In genomic region chr6:13486679-13487121, GRCh38 we compare ENCODE assay signal across 8 cellular contexts. TPM values are rescaled to one million over a fixed set of nuclear protein-coding genes. Genes with fewer than 3 reads are reported as not detected.
A peak's percentile ranks its signal among the peaks of the same experiment; 100 is the strongest.
DNase-seq lines count a peak whose midpoint lies in the region; ATAC-seq and TF ChIP-seq lines count a peak whose summit lies in the region.

No MANE protein-coding gene starts in this region.

- intact Hi-C loops in OCI-LY7 (cut with micrococcal nuclease; ENCODE audit: unreplicated experiment): loop anchor here (1.0 to 5.0 kb wide), 11 partner anchors 24 to 328 kb away; partner anchors contain the start of genes MCUR1, NOL7 and SIRT5
- intact Hi-C loops in activated T-helper 1 cell treated with anti-CD3 and anti-CD28 coated beads, Interleukin-12 subunit alpha, Interleukin-12 subunit beta, Interleukin-2, Interleukin-4 antibody, amounts not matched to agents 30 ng/mL and 10 ng/mL and 1 ng/mL, durations not matched to agents 14 hours and 24 hours and 36 hours (cut with micrococcal nuclease): loop anchor here (1.0 to 5.0 kb wide), 11 partner anchors 8 to 328 kb away; partner anchors contain the start of genes MCUR1, NOL7, RANBP9 and SIRT5

- H3K4me2 ChIP-seq in BLaER1 (peak overlapping the region; percentile 98), OCI-LY7 (ENCODE audit: low read length) (peak overlapping the region; percentile 82)

- no peaks in the 10 kb centered on the region for H3K9me3 Mint-ChIP-seq in activated T-helper 1 cell treated with anti-CD3 and anti-CD28 coated beads, Interleukin-12 subunit alpha, Interleukin-12 subunit beta, Interleukin-2, Interleukin-4 antibody, amounts not matched to agents 30 ng/mL and 10 ng/mL and 1 ng/mL, durations not matched to agents 14 hours and 24 hours and 36 hours
- H3K9me3 Mint-ChIP-seq in nephron progenitor cell: no peaks in the 10 kb centered on the region

- peak overlapping the region; percentile 83 for H3K27ac ChIP-seq in BLaER1
- peak overlapping the region; percentile 70 for H3K27ac ChIP-seq in OCI-LY7 (ENCODE audit: low read depth, low read length, poor library complexity, severe bottlenecking)
- peak overlapping the region; percentile 94 for H3K27ac ChIP-seq in suprapubic skin

- no peak for TF ChIP-seq EP300 in suprapubic skin (IDR thresholded peaks at IDR 0.05)

- H3K9me2 ChIP-seq in OCI-LY7 (ENCODE audit: insufficient read depth, low read length): no peaks in the 10 kb centered on the region

- CTCF ChIA-PET in OCI-LY7 (lab: Charles Lee; ENCODE audit: unreplicated experiment): interaction anchor here (0.6 to 1.4 kb wide), 4 partner anchors 21 to 611 kb away, joined by 3 to 4 read pairs (median 3); no protein-coding TSS in a partner anchor

- H3K4me1 ChIP-seq in BLaER1 (peaks cover 39% of the 10 kb centered on the region), OCI-LY7 (ENCODE audit: insufficient read depth, low read length, poor library complexity, severe bottlenecking) (peaks cover 30% of the 10 kb centered on the region), suprapubic skin (peaks cover 42% of the 10 kb centered on the region)

- H3K4me3 ChIP-seq in BLaER1 (peak overlapping the region; percentile 79), OCI-LY7 (ENCODE audit: low read depth, low read length, poor library complexity, severe bottlenecking) (peak overlapping the region; percentile 74), fibroblast of pulmonary artery (replicated peaks; ENCODE audit: low read depth, low read length) (peak overlapping the region; percentile 93), suprapubic skin (peak overlapping the region; percentile 94)

- H3K27ac Mint-ChIP-seq in activated T-helper 1 cell treated with anti-CD3 and anti-CD28 coated beads, Interleukin-12 subunit alpha, Interleukin-12 subunit beta, Interleukin-2, Interleukin-4 antibody, amounts not matched to agents 30 ng/mL and 10 ng/mL and 1 ng/mL, durations not matched to agents 14 hours and 24 hours and 36 hours: peak overlapping the region; percentile 61
- no peak overlapping the region for H3K27ac Mint-ChIP-seq in nephron progenitor cell

- peak overlapping the region; percentile 89 for H3K4me3 Mint-ChIP-seq in activated T-helper 1 cell treated with anti-CD3 and anti-CD28 coated beads, Interleukin-12 subunit alpha, Interleukin-12 subunit beta, Interleukin-2, Interleukin-4 antibody, amounts not matched to agents 30 ng/mL and 10 ng/mL and 1 ng/mL, durations not matched to agents 14 hours and 24 hours and 36 hours
- peak overlapping the region; percentile 94 for H3K4me3 Mint-ChIP-seq in nephron progenitor cell

- POLR2A ChIA-PET in OCI-LY7 (lab: Charles Lee): interaction anchor here (0.6 to 5.1 kb wide), 15 partner anchors 24 to 132 kb away, joined by 3 to 25 read pairs (median 4); no protein-coding TSS in a partner anchor

- H3K9me3 ChIP-seq in BLaER1 (no peaks in the 10 kb centered on the region), OCI-LY7 (ENCODE audit: low read length) (no peaks in the 10 kb centered on the region), suprapubic skin (no peaks in the 10 kb centered on the region)

- H3K27me3 Mint-ChIP-seq in activated T-helper 1 cell treated with anti-CD3 and anti-CD28 coated beads, Interleukin-12 subunit alpha, Interleukin-12 subunit beta, Interleukin-2, Interleukin-4 antibody, amounts not matched to agents 30 ng/mL and 10 ng/mL and 1 ng/mL, durations not matched to agents 14 hours and 24 hours and 36 hours (ENCODE audit: insufficient read depth): peaks cover 10% of the 10 kb centered on the region
- H3K27me3 Mint-ChIP-seq in nephron progenitor cell (ENCODE audit: low read depth, poor library complexity): peaks cover 52% of the 10 kb centered on the region

- whole genome bisulfite sequencing in suprapubic skin: 0% methylated on average over 12 of the region's 39 CpGs

- BruUV-seq in OCI-LY7 (replicated peaks; lab: Mats Ljungman, UMichigan): no TSS peak

- no peaks in the 10 kb centered on the region for H3K36me3 Mint-ChIP-seq in activated T-helper 1 cell treated with anti-CD3 and anti-CD28 coated beads, Interleukin-12 subunit alpha, Interleukin-12 subunit beta, Interleukin-2, Interleukin-4 antibody, amounts not matched to agents 30 ng/mL and 10 ng/mL and 1 ng/mL, durations not matched to agents 14 hours and 24 hours and 36 hours (ENCODE audit: low read depth)
- no peaks in the 10 kb centered on the region for H3K36me3 Mint-ChIP-seq in nephron progenitor cell (ENCODE audit: low read depth)

- no peaks in the 10 kb centered on the region for H3K27me3 ChIP-seq in BLaER1
- no peaks in the 10 kb centered on the region for H3K27me3 ChIP-seq in suprapubic skin

- H2AFZ ChIP-seq in OCI-LY7 (ENCODE audit: low read length): peak overlapping the region; percentile 43; the same call in 1 of the 2 replicates

- H3K36me3 ChIP-seq in BLaER1 (0 out of 2 replicates have a peak, but pooled peaks cover 7% of the 10 kb centered on the region), OCI-LY7 (ENCODE audit: insufficient read depth, low read length) (peaks cover 14% of the 10 kb centered on the region), suprapubic skin (no peaks in the 10 kb centered on the region)

- no peak for TF ChIP-seq POLR2A in suprapubic skin (IDR thresholded peaks at IDR 0.05)

- ATAC-seq in HG03342 (IDR thresholded peaks at IDR 0.05; ENCODE audit: unreplicated experiment): peak; percentile 25

- peak; percentile 48 for DNase-seq in GM19238 (ENCODE audit: insufficient read length, low spot score)
- peak; percentile 80 for DNase-seq in OCI-LY7 (ENCODE audit: low spot score)
- DNase-seq in activated T-helper 1 cell treated with anti-CD3 and anti-CD28 coated beads, Interleukin-12 subunit alpha, Interleukin-12 subunit beta, Interleukin-2, Interleukin-4 antibody, amounts not matched to agents 30 ng/mL and 10 ng/mL and 1 ng/mL, durations not matched to agents 14 hours and 24 hours and 36 hours (ENCODE audit: low spot score): peak; percentile 48
- DNase-seq in fibroblast of pulmonary artery (ENCODE audit: low read depth): peak; percentile 69
- DNase-seq in nephron progenitor cell: peak; percentile 57
- peak; percentile 81 to 86 for DNase-seq in suprapubic skin (ENCODE audit: low spot score in 2 of 2)

- no peak for TF ChIP-seq CTCF in OCI-LY7 (conservative IDR thresholded peaks at IDR 0.05; ENCODE audit: low read length)
- TF ChIP-seq CTCF in fibroblast of pulmonary artery (IDR thresholded peaks at IDR 0.05; ENCODE audit: low read length, missing control alignments): no peak
- TF ChIP-seq CTCF in nephron progenitor cell (IDR thresholded peaks at IDR 0.05): no peak
- TF ChIP-seq CTCF in suprapubic skin (IDR thresholded peaks at IDR 0.05): no peak

- H3K4me1 Mint-ChIP-seq in activated T-helper 1 cell treated with anti-CD3 and anti-CD28 coated beads, Interleukin-12 subunit alpha, Interleukin-12 subunit beta, Interleukin-2, Interleukin-4 antibody, amounts not matched to agents 30 ng/mL and 10 ng/mL and 1 ng/mL, durations not matched to agents 14 hours and 24 hours and 36 hours (ENCODE audit: low read depth): peaks cover 39% of the 10 kb centered on the region
- H3K4me1 Mint-ChIP-seq in nephron progenitor cell: peaks cover 32% of the 10 kb centered on the region

- H3K79me2 ChIP-seq in OCI-LY7 (ENCODE audit: insufficient read depth, low read depth, low read length): peaks cover 45% of the 10 kb centered on the region

- peaks cover 18% of the 10 kb centered on the region; the same call in 1 of the 2 replicates for H4K20me1 ChIP-seq in BLaER1
- H4K20me1 ChIP-seq in OCI-LY7 (ENCODE audit: insufficient read depth, low read length): peaks cover 20% of the 10 kb centered on the region; the same call in 1 of the 2 replicates

- peak overlapping the region; percentile 88 for H3K9ac ChIP-seq in BLaER1

RNA-seq across cellular contexts. Expression of gene GFOD1, which starts 0.7 kb away (rescaled TPM):
- total RNA-seq in OCI-LY7 (2014; rRNA removed; shearing (Covaris generic)): 19.7 and 22.6 TPM in 2 replicates
- total RNA-seq in OCI-LY7 (2022) (34.4 and 35.0 TPM in 2 replicates), suprapubic skin (10 to 100 TPM in 3 of 4 donors, 1 to 10 TPM in 1; 7.5 to 15.2 (median 13.7) TPM)
- total RNA-seq in activated T-helper 1 cell treated with anti-CD3 and anti-CD28 coated beads, Interleukin-12 subunit alpha, Interleukin-12 subunit beta, Interleukin-2, Interleukin-4 antibody, amounts not matched to agents 30 ng/mL and 10 ng/mL and 1 ng/mL, durations not matched to agents 14 hours and 24 hours and 36 hours: 12.4 and 13.6 TPM in 2 replicates

Comparison
In these comparisons a context has a peak if more than half of its experiments do, and no peak if none do; other contexts are left out.
1. Peak in every context shown above with its lines: DNase-seq, ATAC-seq, H3K4me3 ChIP-seq and H3K27ac ChIP-seq.